In the genomic region with DNA sequence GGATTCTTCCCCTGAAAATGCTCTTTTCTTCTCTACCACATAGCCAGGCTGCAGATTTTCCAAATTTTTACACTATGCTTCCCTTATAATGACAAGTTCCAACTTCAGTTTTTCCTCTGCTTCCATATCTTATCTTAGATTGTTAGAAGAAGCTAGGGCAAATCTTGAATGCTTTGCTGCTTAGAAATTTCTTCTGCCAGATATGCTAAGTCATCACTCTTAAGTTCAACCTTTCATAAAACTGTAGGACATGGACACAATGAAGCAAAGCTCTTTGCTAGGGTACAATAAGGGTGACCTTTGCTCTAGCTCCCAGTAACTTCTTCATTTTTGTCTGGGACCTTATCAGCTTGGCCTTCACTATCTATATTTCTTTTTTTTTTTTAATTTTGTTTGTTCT, we compare ENCODE assay signal across 8 cellular contexts.
"Had no signal": no experiment of that assay in that cellular context is flagged by ENCODE, and none has a peak within 500 bp of the region (broad histone marks: within the 10 kb centered on the region; RNA-seq: fewer than 3 reads in every experiment).

No MANE protein-coding gene starts in this region.

- H3K9me3 ChIP-seq: HAP-1 had no signal

- DNase-seq: GM23248, GOT3, H7, HFFc6, KG1 had no signal

- H2AFZ ChIP-seq: GM23248 had no signal

- H3K27ac ChIP-seq: GM23248, HL-60 had no signal

- H3K36me3 ChIP-seq: HAP-1 had no signal

- ATAC-seq: HCT116 had no signal

- H3K9ac ChIP-seq: GM23248 had no signal

- H3K4me3 ChIP-seq: GM23248, HAP-1 had no signal

- H3K4me1 ChIP-seq: HAP-1 had no signal
